In genomic region chr7:32250494-32251260, GRCh38 we compare ENCODE assay signal across 27 cellular contexts.
DNase-seq lines count a peak whose midpoint lies in the region; ATAC-seq and TF ChIP-seq lines count a peak whose summit lies in the region.
"Had no signal": no experiment of that assay in that cellular context is flagged by ENCODE, and none has a peak within 500 bp of the region (broad histone marks: within the 10 kb centered on the region; RNA-seq: fewer than 3 reads in every experiment).

No MANE protein-coding gene starts in this region.

- no peak overlapping the region for H3K4me3 Mint-ChIP-seq in stimulated activated naive CD8-positive, alpha-beta T cell treated with anti-CD3 and anti-CD28 coated beads, Interleukin-15, amount 100 ng/mL, for 72 hours
- H3K4me3 Mint-ChIP-seq: activated naive CD4-positive, alpha-beta T cell treated with anti-CD3 and anti-CD28 coated beads, Interleukin-2, amount 10 ng/mL, durations not matched to agents 7 days and 5 days; nephron; stimulated activated effector memory CD8-positive, alpha-beta T cell treated with anti-CD3 and anti-CD28 coated beads, Interleukin-12 subunit alpha, Interleukin-12 subunit beta, amount 100 ng/mL, for 72 hours; WTC11 had no signal

- no peaks in the 10 kb centered on the region for H3K4me1 Mint-ChIP-seq in stimulated activated naive CD8-positive, alpha-beta T cell treated with anti-CD3 and anti-CD28 coated beads, Interleukin-15, amount 100 ng/mL, for 72 hours
- H3K4me1 Mint-ChIP-seq: activated naive CD4-positive, alpha-beta T cell treated with anti-CD3 and anti-CD28 coated beads, Interleukin-2, amount 10 ng/mL, durations not matched to agents 7 days and 5 days; stimulated activated effector memory CD8-positive, alpha-beta T cell treated with anti-CD3 and anti-CD28 coated beads, Interleukin-12 subunit alpha, Interleukin-12 subunit beta, amount 100 ng/mL, for 72 hours; WTC11 had no signal

- no peaks in the 10 kb centered on the region for H3K36me3 ChIP-seq in ascending aorta
- H3K36me3 ChIP-seq: Peyer's patch, thoracic aorta, vagina had no signal

- intact Hi-C loops in ascending aorta (cut with DNase I), result no loop called here

- no peak overlapping the region for H3K4me3 ChIP-seq in ascending aorta
- H3K4me3 ChIP-seq: Peyer's patch, SK-N-MC, thoracic aorta, vagina had no signal

- DNase-seq in stimulated activated naive CD8-positive, alpha-beta T cell treated with anti-CD3 and anti-CD28 coated beads, Interleukin-15, amount 100 ng/mL, for 72 hours, result no peak
- no peak for DNase-seq in stimulated activated naive CD8-positive, alpha-beta T cell treated with anti-CD3 and anti-CD28 coated beads, Interleukin-15, Interleukin-2, amounts not matched to agents 100 U/mL and 50 U/mL, for 24 hours
- peak; percentile 98 for DNase-seq in NCI-H82 treated with DMSO at 0.1 percent for 48 hours (lab: John Stamatoyannopoulos, UW; ENCODE audit: unreplicated experiment)
- DNase-seq in cerebellum (ENCODE audit: low spot score), result peak; percentile 79
- peak; percentile 23 for DNase-seq in superior temporal gyrus (ENCODE audit: extremely low spot score)
- DNase-seq in stimulated activated CD4-positive, alpha-beta T cell treated with anti-CD3 and anti-CD28 coated beads, Interleukin-4, amount 100 ng/mL, for 4 hours, result no peak
- DNase-seq in ascending aorta (ENCODE audit: low spot score in 2 of 2), result no peak
- DNase-seq in activated CD4-positive, CD25-positive, alpha-beta regulatory T cell treated with anti-CD3 and anti-CD28 coated beads, Interleukin-2, amount 50 U/mL, for 72 hours, result no peak
- DNase-seq: activated CD4-positive, alpha-beta T cell treated with anti-CD3 and anti-CD28 coated beads, Interleukin-2, amount 50 U/mL, for 4 hours; activated naive CD4-positive, alpha-beta T cell treated with anti-CD3 and anti-CD28 coated beads, Interleukin-2, amount 10 ng/mL, durations not matched to agents 7 days and 5 days; anterior cingulate cortex; Calu3; central memory CD4-positive, alpha-beta T cell; erythroblast; foreskin keratinocyte; hippocampal formation; NCI-H187; Peyer's patch had no signal

- peak; percentile 75 for ATAC-seq in stimulated activated naive CD8-positive, alpha-beta T cell treated with anti-CD3 and anti-CD28 coated beads, Interleukin-15, amount 100 ng/mL, for 72 hours
- ATAC-seq in stimulated activated naive CD8-positive, alpha-beta T cell treated with anti-CD3 and anti-CD28 coated beads, Interleukin-15, Interleukin-2, amounts not matched to agents 100 U/mL and 50 U/mL, for 24 hours, result no peak
- ATAC-seq: foreskin keratinocyte; HCT116; stimulated activated effector memory CD8-positive, alpha-beta T cell treated with anti-CD3 and anti-CD28 coated beads, Interleukin-12 subunit alpha, Interleukin-12 subunit beta, amount 100 ng/mL, for 72 hours; WTC11 had no signal

- no peaks in the 10 kb centered on the region for H3K9me3 ChIP-seq in ascending aorta
- H3K9me3 ChIP-seq: Peyer's patch, thoracic aorta, vagina had no signal

- no peaks in the 10 kb centered on the region for H3K9me3 Mint-ChIP-seq in stimulated activated naive CD8-positive, alpha-beta T cell treated with anti-CD3 and anti-CD28 coated beads, Interleukin-15, amount 100 ng/mL, for 72 hours
- H3K9me3 Mint-ChIP-seq: activated naive CD4-positive, alpha-beta T cell treated with anti-CD3 and anti-CD28 coated beads, Interleukin-2, amount 10 ng/mL, durations not matched to agents 7 days and 5 days; nephron; stimulated activated effector memory CD8-positive, alpha-beta T cell treated with anti-CD3 and anti-CD28 coated beads, Interleukin-12 subunit alpha, Interleukin-12 subunit beta, amount 100 ng/mL, for 72 hours; WTC11 had no signal

- no peak overlapping the region for H3K27ac ChIP-seq in ascending aorta
- H3K27ac ChIP-seq: foreskin keratinocyte, KMS-11, parathyroid adenoma, Peyer's patch, SK-N-MC, thoracic aorta, vagina had no signal

- H3K27ac Mint-ChIP-seq in stimulated activated naive CD8-positive, alpha-beta T cell treated with anti-CD3 and anti-CD28 coated beads, Interleukin-15, amount 100 ng/mL, for 72 hours, result no peak overlapping the region
- H3K27ac Mint-ChIP-seq: activated naive CD4-positive, alpha-beta T cell treated with anti-CD3 and anti-CD28 coated beads, Interleukin-2, amount 10 ng/mL, durations not matched to agents 7 days and 5 days; nephron; stimulated activated effector memory CD8-positive, alpha-beta T cell treated with anti-CD3 and anti-CD28 coated beads, Interleukin-12 subunit alpha, Interleukin-12 subunit beta, amount 100 ng/mL, for 72 hours; WTC11 had no signal

- no peak for TF ChIP-seq CTCF in ascending aorta (IDR thresholded peaks at IDR 0.05)

- no peaks in the 10 kb centered on the region for H3K27me3 ChIP-seq in ascending aorta
- H3K27me3 ChIP-seq: Peyer's patch, vagina had no signal

- H3K4me1 ChIP-seq in ascending aorta, result no peaks in the 10 kb centered on the region
- H3K4me1 ChIP-seq: foreskin keratinocyte, parathyroid adenoma, Peyer's patch, vagina had no signal

- H3K27me3 Mint-ChIP-seq in stimulated activated naive CD8-positive, alpha-beta T cell treated with anti-CD3 and anti-CD28 coated beads, Interleukin-15, amount 100 ng/mL, for 72 hours, result peaks cover 15% of the 10 kb centered on the region

Comparison
In these comparisons a context has a peak if more than half of its experiments do, and no peak if none do; other contexts are left out.
1. DNase-seq: peak in NCI-H82 treated with DMSO at 0.1 percent for 48 hours (single experiment), cerebellum (single experiment) and superior temporal gyrus (single experiment); none in stimulated activated naive CD8-positive, alpha-beta T cell treated with anti-CD3 and anti-CD28 coated beads, Interleukin-15, amount 100 ng/mL, for 72 hours (0 of 2), stimulated activated naive CD8-positive, alpha-beta T cell treated with anti-CD3 and anti-CD28 coated beads, Interleukin-15, Interleukin-2, amounts not matched to agents 100 U/mL and 50 U/mL, for 24 hours (single experiment), stimulated activated CD4-positive, alpha-beta T cell treated with anti-CD3 and anti-CD28 coated beads, Interleukin-4, amount 100 ng/mL, for 4 hours (0 of 2), ascending aorta (0 of 2) and activated CD4-positive, CD25-positive, alpha-beta regulatory T cell treated with anti-CD3 and anti-CD28 coated beads, Interleukin-2, amount 50 U/mL, for 72 hours (single experiment).